ENCODE assay signal across 16 cellular contexts in genomic region chr3:187252311-187252710, GRCh38. TPM values are rescaled to one million over a fixed set of nuclear protein-coding genes. Genes with fewer than 3 reads are reported as not detected.
DNase-seq lines count a peak whose midpoint lies in the region; ATAC-seq and TF ChIP-seq lines count a peak whose summit lies in the region.
"Had no signal": no experiment of that assay in that cellular context is flagged by ENCODE, and none has a peak within 500 bp of the region (broad histone marks: within the 10 kb centered on the region; RNA-seq: fewer than 3 reads in every experiment).

No MANE protein-coding gene starts in this region.

- no peaks in the 10 kb centered on the region for H4K20me1 ChIP-seq in GM23338 (replicated peaks; ENCODE audit: insufficient read depth)

- TF ChIP-seq POLR2A in testis (IDR thresholded peaks at IDR 0.05), result no peak

- peaks cover 13% of the 10 kb centered on the region for H3K9me2 ChIP-seq in GM23338 (ENCODE audit: insufficient read depth)

- intact Hi-C loops in testis (cut with DNase I; ENCODE audit: low total_unique reads), result no loop called here

- H3K4me1 Mint-ChIP-seq in GM23338, result peaks cover 4% of the 10 kb centered on the region
- H3K4me1 Mint-ChIP-seq in activated T-cell treated with anti-CD3 and anti-CD28 coated beads, Interleukin-2, amount 50 U/mL, for 72 hours (ENCODE audit: low read depth), result peaks cover 3% of the 10 kb centered on the region

- no peaks in the 10 kb centered on the region for H3K79me2 ChIP-seq in GM23338 (replicated peaks; ENCODE audit: insufficient read depth)

- H2AFZ ChIP-seq in GM23338, result 0 out of 2 replicates have a peak overlapping the region, but pooled peaks have one; percentile 59

- H3K4me2 ChIP-seq in GM23338, result no peak overlapping the region

- H3K27ac Mint-ChIP-seq in GM23338, result no peak overlapping the region
- H3K27ac Mint-ChIP-seq in activated T-cell treated with anti-CD3 and anti-CD28 coated beads, Interleukin-2, amount 50 U/mL, for 72 hours, result no peak overlapping the region

- H3F3A ChIP-seq in GM23338 (replicated peaks; ENCODE audit: low read depth), result no peaks in the 10 kb centered on the region

- H3K36me3 Mint-ChIP-seq in GM23338 (ENCODE audit: low read depth), result no peaks in the 10 kb centered on the region
- no peaks in the 10 kb centered on the region for H3K36me3 Mint-ChIP-seq in activated T-cell treated with anti-CD3 and anti-CD28 coated beads, Interleukin-2, amount 50 U/mL, for 72 hours (ENCODE audit: insufficient read depth in 2 of 2)
- H3K36me3 Mint-ChIP-seq: CD4-positive, alpha-beta memory T cell had no signal

- no peak overlapping the region for H3K27ac ChIP-seq in GM23338 (ENCODE audit: low read depth)
- H3K27ac ChIP-seq in caudate nucleus (ENCODE audit: low read depth, low read length), result peak overlapping the region; percentile 4
- peak overlapping the region; percentile 2 for H3K27ac ChIP-seq in layer of hippocampus (ENCODE audit: low read depth, low read length)
- H3K27ac ChIP-seq in testis, result peak overlapping the region; percentile 19 to 30
- H3K27ac ChIP-seq: C4-2B had no signal

- H3K27me3 ChIP-seq in GM23338 (ENCODE audit: insufficient read depth) (no peaks in the 10 kb centered on the region), layer of hippocampus (ENCODE audit: control insufficient read depth, insufficient read depth, low read length) (no peaks in the 10 kb centered on the region), testis (no peaks in the 10 kb centered on the region)

- H3K36me3 ChIP-seq in GM23338 (ENCODE audit: insufficient read depth) (no peaks in the 10 kb centered on the region), testis (ENCODE audit: low read depth, missing control alignments) (no peaks in the 10 kb centered on the region)
- H3K36me3 ChIP-seq: BE2C had no signal

- 77 to 86% methylated on average over 4 of the region's 4 CpGs for WGBS in testis, 2 donors

- DNase-seq in GM23338 (ENCODE audit: low spot score), result no peak
- DNase-seq in caudate nucleus (lab: John Stamatoyannopoulos, UW), result no peak
- DNase-seq in testis, result peak; percentile 25
- no peak for DNase-seq in stimulated activated CD4-positive, alpha-beta T cell treated with anti-CD3 and anti-CD28 coated beads, Interleukin-2, amount 100 ng/mL, for 48 hours
- DNase-seq in activated T-cell treated with anti-CD3 and anti-CD28 coated beads, Interleukin-2, amount 50 U/mL, for 72 hours, result no peak
- DNase-seq: BE2C; CD4-positive, alpha-beta memory T cell; COR-L47; DMS153; DMS79 treated with DMSO at 0.1 percent for 48 hours; EL; GOT3; H9 had no signal

- no peak for ATAC-seq in GM23338
- no peak for ATAC-seq in activated T-cell treated with anti-CD3 and anti-CD28 coated beads, Interleukin-2, amount 50 U/mL, for 72 hours (replicated peaks in 1 of 2)
- no peak for ATAC-seq in GM18907 (IDR thresholded peaks at IDR 0.05; ENCODE audit: unreplicated experiment)

- peaks cover 2% of the 10 kb centered on the region for H3K27me3 Mint-ChIP-seq in GM23338 (ENCODE audit: insufficient read depth, low read depth, poor library complexity)
- peaks cover 5% of the 10 kb centered on the region for H3K27me3 Mint-ChIP-seq in activated T-cell treated with anti-CD3 and anti-CD28 coated beads, Interleukin-2, amount 50 U/mL, for 72 hours (ENCODE audit: low read depth)

- H3K4me3 ChIP-seq in GM23338, result no peak overlapping the region
- H3K4me3 ChIP-seq in testis, result no peak overlapping the region

- H3K4me3 Mint-ChIP-seq in GM23338, result no peak overlapping the region
- no peak overlapping the region for H3K4me3 Mint-ChIP-seq in activated T-cell treated with anti-CD3 and anti-CD28 coated beads, Interleukin-2, amount 50 U/mL, for 72 hours
- H3K4me3 Mint-ChIP-seq: CD4-positive, alpha-beta memory T cell; H9 had no signal

- TF ChIP-seq CTCF in GM23338 (conservative IDR thresholded peaks at IDR 0.05; ENCODE audit: low read depth in 2 of 2) (no peak), testis (IDR thresholded peaks at IDR 0.05) (no peak)

- no peaks in the 10 kb centered on the region for H3K9me3 ChIP-seq in testis
- H3K9me3 ChIP-seq: BE2C had no signal

- H3K4me1 ChIP-seq in GM23338 (ENCODE audit: insufficient read depth), result no peaks in the 10 kb centered on the region
- peaks cover 5% of the 10 kb centered on the region for H3K4me1 ChIP-seq in testis
- H3K4me1 ChIP-seq: BE2C had no signal

- 0 out of 3 replicates have a peak, but pooled peaks cover 3% of the 10 kb centered on the region for H3K9me3 Mint-ChIP-seq in GM23338
- H3K9me3 Mint-ChIP-seq in activated T-cell treated with anti-CD3 and anti-CD28 coated beads, Interleukin-2, amount 50 U/mL, for 72 hours, result no peaks in the 10 kb centered on the region
- H3K9me3 Mint-ChIP-seq: CD4-positive, alpha-beta memory T cell had no signal

TF ChIP-seq in GM23338, 12 proteins besides CTCF, POLR2A, EP300 and RAD21:
- TF ChIP-seq NANOG (IDR thresholded peaks at IDR 0.05; ENCODE audit: borderline replicate concordance), result no peak

RNA-seq across cellular contexts. Expression of gene MASP1, which starts 39.2 kb away (rescaled TPM):
- total RNA-seq in GM23338 (2014; rRNA removed; shearing (Covaris generic)), result 1.6 and 5.9 TPM in 2 replicates
- polyA plus RNA-seq in GM23338 (2016; fragmentation: Nextera tagmentation; extraction: Ambion mirVana), result 1.4 and 3.0 TPM in 2 replicates
- 1 to 10 TPM in 1 of 2 donors, under 1 TPM in 1; 0.55 to 2.8 TPM for total RNA-seq in testis
- 3.6 TPM for polyA plus RNA-seq in testis (ENCODE audit: insufficient read depth, low read depth, low replicate concordance)
- not detected for total RNA-seq in activated T-cell treated with anti-CD3 and anti-CD28 coated beads, Interleukin-2, amount 50 U/mL, for 72 hours
- total RNA-seq: CD4-positive, alpha-beta memory T cell had no signal
- polyA plus RNA-seq: CD4-positive, alpha-beta memory T cell had no signal

RNA-seq across cellular contexts. Expression of gene RTP1, which starts 55.0 kb away (rescaled TPM):
- 4.4 and 5.9 TPM in 2 replicates for total RNA-seq in GM23338 (2014; rRNA removed; shearing (Covaris generic))
- 5.4 and 6.3 TPM in 2 replicates for polyA plus RNA-seq in GM23338 (2016; fragmentation: Nextera tagmentation; extraction: Ambion mirVana)
- under 1 TPM; 0.93 to 0.94 TPM for total RNA-seq in testis
- polyA plus RNA-seq in testis (ENCODE audit: insufficient read depth, low read depth, low replicate concordance), result 0.59 TPM
- not detected for total RNA-seq in activated T-cell treated with anti-CD3 and anti-CD28 coated beads, Interleukin-2, amount 50 U/mL, for 72 hours
- total RNA-seq: CD4-positive, alpha-beta memory T cell had no signal
- polyA plus RNA-seq: CD4-positive, alpha-beta memory T cell had no signal
